In genomic region chr9:122370869-122371467, GRCh38 we compare ENCODE assay signal across 9 cellular contexts. TPM values are rescaled to one million over a fixed set of nuclear protein-coding genes. Genes with fewer than 3 reads are reported as not detected.
DNase-seq lines count a peak whose midpoint lies in the region; ATAC-seq and TF ChIP-seq lines count a peak whose summit lies in the region.
"Had no signal": no experiment of that assay in that cellular context is flagged by ENCODE, and none has a peak within 500 bp of the region (broad histone marks: within the 10 kb centered on the region; RNA-seq: fewer than 3 reads in every experiment).

TSS of gene PTGS1 (plus strand) at chr9:122371024. CDS start at chr9:122371085, 61 bp downstream.

- H3K4me3 ChIP-seq in left ventricle myocardium inferior = peak within 1 kb of the TSS; percentile 63
- peak within 1 kb of the TSS; percentile 8 to 45 (median 32) for H3K4me3 ChIP-seq in gastrocnemius medialis

- H3K9me3 ChIP-seq in left ventricle myocardium inferior (replicated peaks) (no peaks in the 10 kb centered on the region), gastrocnemius medialis (no peaks in the 10 kb centered on the region)

- ATAC-seq in GM21367 (IDR thresholded peaks at IDR 0.05; ENCODE audit: unreplicated experiment) = peak; percentile 36
- peak; percentile 51 for ATAC-seq in activated CD8-positive, alpha-beta T cell treated with anti-CD3 and anti-CD28 coated beads for 36 hours
- peak in 1 of 2 donors; percentile 44 for ATAC-seq in gastrocnemius medialis

- CTCF ChIA-PET in activated CD8-positive, alpha-beta T cell treated with anti-CD3 and anti-CD28 coated beads for 36 hours (lab: Charles Lee) = interaction anchor here (1.5 kb wide), 1 partner anchor 20 kb away, joined by 4 read pairs; no protein-coding TSS in a partner anchor

- DNase-seq in EH (ENCODE audit: low read depth) (peak; percentile 63), KG1 (lab: John Stamatoyannopoulos, UW) (peak; percentile 49), left ventricle myocardium inferior (peak; percentile 61), gastrocnemius medialis (no peak), A172 (ENCODE audit: low spot score) (no peak)
- peak; percentile 26 for DNase-seq in activated CD8-positive, alpha-beta T cell treated with anti-CD3 and anti-CD28 coated beads for 36 hours
- DNase-seq in central memory CD4-positive, alpha-beta T cell = no peak

- no peak for TF ChIP-seq CTCF in activated CD8-positive, alpha-beta T cell treated with anti-CD3 and anti-CD28 coated beads for 36 hours (IDR thresholded peaks at IDR 0.05)
- no peak for TF ChIP-seq CTCF in left ventricle myocardium inferior (IDR thresholded peaks at IDR 0.05; ENCODE audit: borderline replicate concordance)
- no peak for TF ChIP-seq CTCF in gastrocnemius medialis (IDR thresholded peaks at IDR 0.05 in 4 of 5, conservative IDR thresholded peaks at IDR 0.05 in 1 of 5)

- H3K36me3 Mint-ChIP-seq in activated CD8-positive, alpha-beta T cell treated with anti-CD3 and anti-CD28 coated beads for 36 hours (ENCODE audit: low read depth) = no peaks in the 10 kb centered on the region

- peaks cover 7% of the 10 kb centered on the region for H3K4me1 Mint-ChIP-seq in activated CD8-positive, alpha-beta T cell treated with anti-CD3 and anti-CD28 coated beads for 36 hours (ENCODE audit: low read depth)

- in situ Hi-C loops in gastrocnemius medialis (cut with MboI; ENCODE audit: low sequenced_read_pairs in 4 of 4) = loop anchor here in 2 of 4 donors (25.0 kb wide), 2 partner anchors 441 to 834 kb away; partner anchors contain the start of gene OR1K1 (in 1 of the 2)

- no peaks in the 10 kb centered on the region for H3K36me3 ChIP-seq in left ventricle myocardium inferior
- no peaks in the 10 kb centered on the region for H3K36me3 ChIP-seq in gastrocnemius medialis

- peak within 1 kb of the TSS; percentile 26 for H3K4me3 Mint-ChIP-seq in activated CD8-positive, alpha-beta T cell treated with anti-CD3 and anti-CD28 coated beads for 36 hours

- H3K27ac ChIP-seq in left ventricle myocardium inferior (replicated peaks) (peak within 1 kb of the TSS; percentile 9), gastrocnemius medialis (no peak within 1 kb of the TSS)
- H3K27ac ChIP-seq: VCaP had no signal

- H3K27me3 ChIP-seq in left ventricle myocardium inferior (ENCODE audit: low read depth) (peaks cover 37% of the 10 kb centered on the region), gastrocnemius medialis (peaks cover 0 to 6% (median 0%) of the 10 kb centered on the region in 3 donors)

- H3K9me3 Mint-ChIP-seq in activated CD8-positive, alpha-beta T cell treated with anti-CD3 and anti-CD28 coated beads for 36 hours = peaks cover 4% of the 10 kb centered on the region

- no peak for TF ChIP-seq POLR2A in gastrocnemius medialis (IDR thresholded peaks at IDR 0.05)

- no peak within 1 kb of the TSS for H3K27ac Mint-ChIP-seq in activated CD8-positive, alpha-beta T cell treated with anti-CD3 and anti-CD28 coated beads for 36 hours

- intact Hi-C loops in activated CD8-positive, alpha-beta T cell treated with anti-CD3 and anti-CD28 coated beads for 36 hours (cut with micrococcal nuclease) = loop anchor here (10.0 kb wide), 1 partner anchor 84 kb away; no protein-coding TSS in a partner anchor
- intact Hi-C loops in left ventricle myocardium inferior (cut with micrococcal nuclease) = no loop called here
- intact Hi-C loops in gastrocnemius medialis (cut with DNase I; ENCODE audit: low total_unique reads) = no loop called here

- POLR2A ChIA-PET in activated CD8-positive, alpha-beta T cell treated with anti-CD3 and anti-CD28 coated beads for 36 hours (lab: Charles Lee) = no interaction called here

- peaks cover 23% of the 10 kb centered on the region for H3K27me3 Mint-ChIP-seq in activated CD8-positive, alpha-beta T cell treated with anti-CD3 and anti-CD28 coated beads for 36 hours

- H3K4me1 ChIP-seq in left ventricle myocardium inferior (peaks cover 27% of the 10 kb centered on the region), gastrocnemius medialis (peaks cover 10 to 12% of the 10 kb centered on the region in 2 donors)

RNA-seq across cellular contexts. Expression of gene PTGS1, which starts in this region (rescaled TPM):
- under 1 TPM in 1 of 2 experiments, not detected in 1; 0.23 TPM for total RNA-seq in activated CD8-positive, alpha-beta T cell treated with anti-CD3 and anti-CD28 coated beads for 36 hours
- 6.7 TPM for total RNA-seq in left ventricle myocardium inferior
- total RNA-seq in gastrocnemius medialis = 1 to 10 TPM in 3 of 4 donors, under 1 TPM in 1; 0.78 to 1.8 (median 1.0) TPM
- total RNA-seq in A172 (2014; rRNA removed; shearing (Covaris generic)) = 0.29 TPM in 1 of 2 replicates, not detected in the other

Comparison
In these comparisons a context has a peak if more than half of its experiments do, and no peak if none do; other contexts are left out.
1. Peak in DNase-seq and ATAC-seq in activated CD8-positive, alpha-beta T cell treated with anti-CD3 and anti-CD28 coated beads for 36 hours; RNA of the gene not detected or under 1 TPM.
2. DNase-seq: peak in EH (single experiment), KG1 (single experiment) and left ventricle myocardium inferior (single experiment); none in gastrocnemius medialis (0 of 2), A172 (single experiment) and central memory CD4-positive, alpha-beta T cell (single experiment).